Comparison of ENCODE assay signal across 1 cellular context in the genomic region with DNA sequence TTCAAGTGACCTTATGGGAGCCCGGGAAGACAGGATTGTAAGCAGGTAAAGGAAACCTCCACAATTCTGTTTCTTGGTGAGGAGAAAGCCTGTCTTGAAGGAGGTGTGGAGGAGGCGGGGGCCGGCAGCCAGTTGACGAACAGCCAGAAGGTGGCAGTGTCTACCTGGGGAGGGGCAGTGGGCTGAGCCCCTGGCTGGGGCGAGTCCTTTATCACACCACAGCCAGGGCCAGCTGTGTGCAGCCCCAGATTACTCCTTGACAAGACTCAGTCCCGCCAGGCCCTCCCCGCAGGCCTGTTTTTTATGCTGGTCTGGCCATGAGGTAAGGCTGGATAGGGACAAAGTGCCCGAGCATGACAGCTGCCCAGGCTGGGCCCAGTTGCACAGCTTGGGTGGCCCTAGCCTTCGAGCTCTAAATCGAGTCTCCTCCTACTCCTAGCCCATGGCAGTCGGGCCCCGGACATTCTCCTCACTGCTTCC.
TF ChIP-seq lines count a peak whose summit lies in the region.

No MANE protein-coding gene starts in this region.

TF ChIP-seq in endothelial cell of umbilical vein, 7 proteins besides CTCF, POLR2A, EP300 and RAD21:
- TF ChIP-seq MYC (IDR thresholded peaks at IDR 0.05; ENCODE audit: low read depth, low read length), result no peak
- no peak for TF ChIP-seq FOS (IDR thresholded peaks at IDR 0.05; ENCODE audit: borderline replicate concordance, insufficient read depth, low read length)
- no peak for TF ChIP-seq MAX (IDR thresholded peaks at IDR 0.05; ENCODE audit: insufficient read depth, insufficient read length)
- no peak for TF ChIP-seq GATA2 (IDR thresholded peaks at IDR 0.05; ENCODE audit: insufficient read depth, insufficient read length, low read depth, low read length)
- TF ChIP-seq EZH2 (IDR thresholded peaks at IDR 0.05; ENCODE audit: borderline replicate concordance, low read depth, low read length, severe bottlenecking), result no peak
- no peak for TF ChIP-seq POLR2AphosphoS5 (IDR thresholded peaks at IDR 0.05; ENCODE audit: insufficient read depth, low read depth, low read length)
- TF ChIP-seq JUN (IDR thresholded peaks at IDR 0.05; ENCODE audit: borderline replicate concordance, insufficient read depth, insufficient read length, low read depth), result no peak
